ENCODE assay signal across 17 cellular contexts in the genomic region with DNA sequence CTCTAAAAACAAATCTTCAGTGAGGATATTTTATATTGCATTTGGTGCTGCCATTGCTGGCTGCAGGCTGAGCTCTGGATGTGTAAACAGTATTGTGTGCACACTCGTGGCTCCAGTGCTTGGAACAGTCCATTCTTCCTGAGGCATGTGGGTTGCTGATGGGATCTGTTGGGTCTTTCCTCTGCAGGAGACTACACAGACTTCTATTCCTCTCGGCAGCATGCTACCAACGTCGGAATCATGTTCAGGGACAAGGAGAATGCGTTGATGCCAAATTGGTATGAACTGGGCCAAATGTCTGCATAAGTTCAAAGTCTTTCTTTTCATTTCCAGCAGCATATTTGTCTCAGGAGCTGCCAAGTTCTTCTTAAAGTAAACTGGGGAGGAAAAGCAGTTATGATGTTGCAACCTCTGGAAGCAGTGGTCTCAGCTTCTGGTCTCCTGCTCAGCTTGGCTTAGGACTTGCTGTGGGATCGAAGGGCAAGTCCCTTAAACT. TPM values are rescaled to one million over a fixed set of nuclear protein-coding genes. Genes with fewer than 3 reads are reported as not detected.
DNase-seq lines count a peak whose midpoint lies in the region; ATAC-seq and TF ChIP-seq lines count a peak whose summit lies in the region.
"Had no signal": no experiment of that assay in that cellular context is flagged by ENCODE, and none has a peak within 500 bp of the region (broad histone marks: within the 10 kb centered on the region; RNA-seq: fewer than 3 reads in every experiment).

No MANE protein-coding gene starts in this region.

- BruUV-seq in Panc1 (replicated peaks; lab: Mats Ljungman, UMichigan) = TSS peak; percentile 11

- H3K4me1 ChIP-seq in Panc1 (ENCODE audit: control insufficient read depth, insufficient read depth, low read length) (no peaks in the 10 kb centered on the region), muscle layer of colon (ENCODE audit: insufficient read depth, low read length) (peaks cover 29% of the 10 kb centered on the region)

- no peaks in the 10 kb centered on the region for H3K36me3 ChIP-seq in Panc1 (ENCODE audit: control insufficient read depth, insufficient read depth, low read length)
- H3K36me3 ChIP-seq in muscle layer of colon (ENCODE audit: insufficient read depth, low read length) = peaks cover 14% of the 10 kb centered on the region

- no peak for ATAC-seq in Panc1
- ATAC-seq in GM21529 (IDR thresholded peaks at IDR 0.05; ENCODE audit: unreplicated experiment) = no peak

- in situ Hi-C loops in Panc1 (cut with HindIII; ENCODE audit: low pct_unique_long_range_greater_than_20kb, low sequenced_read_pairs) = no loop called here

- no peak overlapping the region for H3K9ac ChIP-seq in muscle layer of colon (ENCODE audit: low read length)

- intact Hi-C loops in Panc1 (cut with micrococcal nuclease; ENCODE audit: unreplicated experiment) = no loop called here

- CTCF ChIA-PET in Panc1 (lab: Charles Lee) = interaction anchor here (1.0 kb wide), 1 partner anchor 10 kb away, joined by 3 read pairs; no protein-coding TSS in a partner anchor

- POLR2A ChIA-PET in Panc1 (lab: Charles Lee) = no interaction called here

- no peaks in the 10 kb centered on the region for H3K9me3 ChIP-seq in Panc1 (ENCODE audit: control insufficient read depth, insufficient read depth, low read depth, low read length)
- H3K9me3 ChIP-seq in muscle layer of colon (ENCODE audit: low read length) = no peaks in the 10 kb centered on the region
- H3K9me3 ChIP-seq: thoracic aorta had no signal

- DNase-seq in Panc1 (ENCODE audit: low read depth, low spot score) (no peak), fibroblast of gingiva (ENCODE audit: low read depth) (peak; percentile 83), HT-29 (ENCODE audit: low spot score) (no peak), activated gamma-delta T cell treated with Interleukin-2 at 50 U/mL for 16 hours (no peak)
- no peak for DNase-seq in stimulated activated CD4-positive, alpha-beta T cell treated with anti-CD3 and anti-CD28 coated beads, Interleukin-12 subunit alpha, Interleukin-12 subunit beta, amount 100 ng/mL, for 4 hours
- DNase-seq: activated CD4-positive, alpha-beta T cell treated with anti-CD3 and anti-CD28 coated beads, Interleukin-2, amount 50 U/mL, for 1 hour; activated naive CD4-positive, alpha-beta T cell treated with anti-CD3 and anti-CD28 coated beads, Interleukin-2, amount 50 U/mL, for 16 hours; activated T-cell treated with anti-CD3 and anti-CD28 coated beads, Interleukin-2, amount 50 U/mL, for 1 hour; CD4-positive, alpha-beta T cell; cortex of kidney; mammary epithelial cell; NCI-H1930 had no signal

- H3K27me3 ChIP-seq in Panc1 (ENCODE audit: control insufficient read depth, insufficient read depth, low read length) (no peaks in the 10 kb centered on the region), muscle layer of colon (ENCODE audit: control insufficient read depth in 1 of 2, insufficient read depth in 2 of 2, low read length in 2 of 2) (no peaks in the 10 kb centered on the region)

- H3K27ac ChIP-seq in 22Rv1 = peak overlapping the region; percentile 51
- no peak overlapping the region for H3K27ac ChIP-seq in Panc1 (ENCODE audit: low read length)
- H3K27ac ChIP-seq in muscle layer of colon (ENCODE audit: low read depth, low read length) = peak overlapping the region; percentile 30
- H3K27ac ChIP-seq: RWPE1, thoracic aorta had no signal

- H3K4me3 ChIP-seq in Panc1 (ENCODE audit: low read depth in 2 of 2, low read length in 2 of 2) (no peak overlapping the region), muscle layer of colon (ENCODE audit: low read depth in 1 of 2, low read length in 2 of 2) (no peak overlapping the region)
- H3K4me3 ChIP-seq: thoracic aorta had no signal

- TF ChIP-seq CTCF in 22Rv1 (IDR thresholded peaks at IDR 0.05) (no peak), Panc1 (IDR thresholded peaks at IDR 0.05) (no peak)

RNA-seq across cellular contexts. Expression of gene FAH, which starts 9.3 kb away (rescaled TPM):
- 38.0 TPM for total RNA-seq in Panc1 (2021; ENCODE audit: unreplicated experiment)
- 32.5 TPM for polyA plus RNA-seq in Panc1 (2012; ENCODE audit: insufficient read length)
- total RNA-seq in HT-29 (2014; rRNA removed; shearing (Covaris generic)) = 27.6 and 32.9 TPM in 2 replicates
